In the genomic region with DNA sequence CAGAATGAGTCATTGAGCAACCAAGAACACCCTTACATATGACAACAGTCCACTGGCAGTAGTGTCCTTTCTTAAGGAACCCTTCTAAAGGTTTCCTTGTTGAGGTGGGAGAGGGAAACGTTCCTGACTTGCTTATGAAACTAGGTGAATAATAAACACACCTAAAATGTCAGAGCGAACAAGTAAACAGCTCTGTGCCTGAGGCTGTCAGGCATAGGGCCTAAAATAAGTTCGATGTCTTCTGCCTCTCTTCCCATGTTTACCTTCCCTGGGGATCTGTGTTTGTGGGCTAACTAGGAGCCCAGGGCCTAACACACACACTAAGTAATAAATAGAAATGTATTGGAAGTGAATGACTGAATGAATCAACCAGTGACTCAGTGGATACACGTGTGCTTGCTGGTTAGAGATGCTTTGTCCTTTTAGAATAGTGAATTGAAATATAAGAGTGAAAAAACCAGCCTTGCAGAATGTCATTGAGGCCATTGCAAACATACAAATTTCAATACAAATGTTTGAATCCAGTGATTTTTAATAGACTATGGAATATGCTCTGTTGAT, we compare ENCODE assay signal across 21 cellular contexts.
DNase-seq lines count a peak whose midpoint lies in the region; ATAC-seq and TF ChIP-seq lines count a peak whose summit lies in the region.
"Had no signal": no experiment of that assay in that cellular context is flagged by ENCODE, and none has a peak within 500 bp of the region (broad histone marks: within the 10 kb centered on the region; RNA-seq: fewer than 3 reads in every experiment).

No MANE protein-coding gene starts in this region.

- H3K4me1 Mint-ChIP-seq in activated naive CD8-positive, alpha-beta T cell treated with anti-CD3 and anti-CD28 coated beads, Interleukin-2, amount 50 U/mL, for 24 hours: no peaks in the 10 kb centered on the region
- H3K4me1 Mint-ChIP-seq: GM23338 had no signal

- H3K4me3 Mint-ChIP-seq in activated naive CD8-positive, alpha-beta T cell treated with anti-CD3 and anti-CD28 coated beads, Interleukin-2, amount 50 U/mL, for 24 hours: no peak overlapping the region
- H3K4me3 Mint-ChIP-seq: GM23338, T-helper 17 cell had no signal

- H3K27ac ChIP-seq in brain microvascular endothelial cell (peak overlapping the region; percentile 54), gastroesophageal sphincter (peak overlapping the region in 3 of 4 donors; percentile 17 to 56 (median 31)), smooth muscle cell (ENCODE audit: low read depth) (peak overlapping the region; percentile 21), testis (peak overlapping the region in 1 of 2 donors; percentile 57)

- H3K9ac ChIP-seq in smooth muscle cell (ENCODE audit: low read depth): no peak overlapping the region

- H3K4me2 ChIP-seq in smooth muscle cell: no peak overlapping the region
- H3K4me2 ChIP-seq: GM23338 had no signal

- H3K9me3 Mint-ChIP-seq in activated naive CD8-positive, alpha-beta T cell treated with anti-CD3 and anti-CD28 coated beads, Interleukin-2, amount 50 U/mL, for 24 hours: no peaks in the 10 kb centered on the region
- H3K9me3 Mint-ChIP-seq: activated T-helper 2 cell treated with anti-CD3 and anti-CD28 coated beads, Interferon-gamma antibody, Interleukin-2, Interleukin-4, amounts not matched to agents 10 μg/mL and 5 μg/mL and 100 μg/mL, durations not matched to agents 14 hours and 24 hours and 36 hours; GM23338 had no signal

- H3K79me2 ChIP-seq in smooth muscle cell (ENCODE audit: low read depth): no peaks in the 10 kb centered on the region

- H3K9me3 ChIP-seq in gastroesophageal sphincter (no peaks in the 10 kb centered on the region), smooth muscle cell (replicated peaks; ENCODE audit: low read depth) (no peaks in the 10 kb centered on the region), testis (no peaks in the 10 kb centered on the region)

- H3K4me1 ChIP-seq in gastroesophageal sphincter: peaks cover 0 to 29% (median 2%) of the 10 kb centered on the region in 3 donors
- no peaks in the 10 kb centered on the region for H3K4me1 ChIP-seq in smooth muscle cell (ENCODE audit: low read depth)
- H3K4me1 ChIP-seq in testis: no peaks in the 10 kb centered on the region

- H3K27me3 ChIP-seq in brain microvascular endothelial cell (replicated peaks) (no peaks in the 10 kb centered on the region), gastroesophageal sphincter (no peaks in the 10 kb centered on the region), smooth muscle cell (ENCODE audit: low read depth) (no peaks in the 10 kb centered on the region), testis (no peaks in the 10 kb centered on the region)

- H2AFZ ChIP-seq in smooth muscle cell (ENCODE audit: low read depth): no peak overlapping the region
- H2AFZ ChIP-seq: GM23338 had no signal

- no peak for TF ChIP-seq CTCF in brain microvascular endothelial cell (IDR thresholded peaks at IDR 0.05; ENCODE audit: low read depth, low read length, missing control alignments)
- TF ChIP-seq CTCF in gastroesophageal sphincter (IDR thresholded peaks at IDR 0.05): no peak
- TF ChIP-seq CTCF in smooth muscle cell (IDR thresholded peaks at IDR 0.05; ENCODE audit: borderline replicate concordance, insufficient read depth, poor library complexity, severe bottlenecking): no peak
- TF ChIP-seq CTCF in testis (IDR thresholded peaks at IDR 0.05): no peak

- H3K36me3 Mint-ChIP-seq in activated naive CD8-positive, alpha-beta T cell treated with anti-CD3 and anti-CD28 coated beads, Interleukin-2, amount 50 U/mL, for 24 hours (ENCODE audit: low read depth): no peaks in the 10 kb centered on the region

- H3K36me3 ChIP-seq in brain microvascular endothelial cell (replicated peaks) (no peaks in the 10 kb centered on the region), gastroesophageal sphincter (no peaks in the 10 kb centered on the region), smooth muscle cell (ENCODE audit: low read depth) (no peaks in the 10 kb centered on the region), testis (ENCODE audit: low read depth, missing control alignments) (no peaks in the 10 kb centered on the region)

- TF ChIP-seq EP300 in gastroesophageal sphincter (IDR thresholded peaks at IDR 0.05): no peak

- DNase-seq in HCEC 1CT (peak; percentile 61), brain microvascular endothelial cell (no peak), smooth muscle cell (lab: John Stamatoyannopoulos, UW; ENCODE audit: unreplicated experiment) (no peak), testis (no peak)
- DNase-seq in activated naive CD8-positive, alpha-beta T cell treated with anti-CD3 and anti-CD28 coated beads, Interleukin-2, amount 50 U/mL, for 24 hours: no peak
- DNase-seq: activated CD4-positive, CD25-positive, alpha-beta regulatory T cell; activated CD8-positive, alpha-beta memory T cell treated with anti-CD3 and anti-CD28 coated beads for 24 hours; AML-193; amniotic stem cell; COR-L47; cortex of kidney; hypothalamus; left colon; NCI-H1694; stimulated activated naive CD4-positive, alpha-beta T cell; T-helper 17 cell had no signal

- ATAC-seq in gastroesophageal sphincter (no peak), HG02981 (IDR thresholded peaks at IDR 0.05; ENCODE audit: unreplicated experiment) (no peak), GM21367 (IDR thresholded peaks at IDR 0.05; ENCODE audit: unreplicated experiment) (no peak)
- ATAC-seq in activated naive CD8-positive, alpha-beta T cell treated with anti-CD3 and anti-CD28 coated beads, Interleukin-2, amount 50 U/mL, for 24 hours: no peak
- ATAC-seq: GM23338, left colon, T-helper 17 cell had no signal

- H3K27ac Mint-ChIP-seq in activated naive CD8-positive, alpha-beta T cell treated with anti-CD3 and anti-CD28 coated beads, Interleukin-2, amount 50 U/mL, for 24 hours: no peak overlapping the region
- H3K27ac Mint-ChIP-seq: activated T-helper 2 cell treated with anti-CD3 and anti-CD28 coated beads, Interferon-gamma antibody, Interleukin-2, Interleukin-4, amounts not matched to agents 10 μg/mL and 5 μg/mL and 100 μg/mL, durations not matched to agents 14 hours and 24 hours and 36 hours; GM23338; T-helper 17 cell had no signal

- in situ Hi-C loops in brain microvascular endothelial cell (cut with HindIII; ENCODE audit: low pct_ligation_motif_present, low sequenced_read_pairs): no loop called here

- no peaks in the 10 kb centered on the region for H4K20me1 ChIP-seq in smooth muscle cell (ENCODE audit: low read depth)

- no peaks in the 10 kb centered on the region for H3K27me3 Mint-ChIP-seq in activated naive CD8-positive, alpha-beta T cell treated with anti-CD3 and anti-CD28 coated beads, Interleukin-2, amount 50 U/mL, for 24 hours
- H3K27me3 Mint-ChIP-seq: T-helper 17 cell had no signal

- WGBS in gastroesophageal sphincter (ENCODE audit: low coverage in 1 of 2), 2 donors: 55 to 78% methylated on average over 4 of the region's 4 CpGs
- WGBS in smooth muscle cell (ENCODE audit: low lambda C conversion rate): 84% methylated on average over 4 of the region's 4 CpGs
- WGBS in testis, 2 donors: 59 to 66% methylated on average over 4 of the region's 4 CpGs

- intact Hi-C loops in testis (cut with DNase I; ENCODE audit: low total_unique reads): no loop called here

- TF ChIP-seq POLR2A in gastroesophageal sphincter (IDR thresholded peaks at IDR 0.05) (no peak), testis (IDR thresholded peaks at IDR 0.05) (no peak)

- no peaks in the 10 kb centered on the region for H3F3A ChIP-seq in smooth muscle cell (ENCODE audit: low read depth)

- no peak overlapping the region for H3K4me3 ChIP-seq in brain microvascular endothelial cell (ENCODE audit: low read depth, low read length)
- no peak overlapping the region for H3K4me3 ChIP-seq in gastroesophageal sphincter
- no peak overlapping the region for H3K4me3 ChIP-seq in smooth muscle cell
- no peak overlapping the region for H3K4me3 ChIP-seq in testis
- H3K4me3 ChIP-seq: GM23338 had no signal
